Comparison of ENCODE assay signal across 12 cellular contexts in genomic region chr13:61728468-61728867, GRCh38.
A peak's percentile ranks its signal among the peaks of the same experiment; 100 is the strongest.
DNase-seq lines count a peak whose midpoint lies in the region; ATAC-seq and TF ChIP-seq lines count a peak whose summit lies in the region.
"Had no signal": no experiment of that assay in that cellular context is flagged by ENCODE, and none has a peak within 500 bp of the region (broad histone marks: within the 10 kb centered on the region; RNA-seq: fewer than 3 reads in every experiment).

No MANE protein-coding gene starts in this region.

- H3K4me1 ChIP-seq in fibroblast of lung (ENCODE audit: control insufficient read depth, extremely low read depth, insufficient read depth, low read length) (no peaks in the 10 kb centered on the region), osteoblast (ENCODE audit: insufficient read depth, low read length) (no peaks in the 10 kb centered on the region), suprapubic skin (no peaks in the 10 kb centered on the region)

- H2AFZ ChIP-seq in fibroblast of lung (ENCODE audit: low read length) (no peak overlapping the region), osteoblast (ENCODE audit: low read length) (no peak overlapping the region)

- H3K9me3 ChIP-seq in fibroblast of lung (ENCODE audit: control insufficient read depth, insufficient read depth, low read depth, low read length) (no peaks in the 10 kb centered on the region), osteoblast (ENCODE audit: low read depth, low read length) (peaks cover 2% of the 10 kb centered on the region), suprapubic skin (no peaks in the 10 kb centered on the region)

- TF ChIP-seq CTCF in fibroblast of lung (conservative IDR thresholded peaks at IDR 0.05 in 1 of 2, IDR thresholded peaks at IDR 0.05 in 1 of 2; ENCODE audit: low read depth in 1 of 2, low read length in 2 of 2) (no peak), osteoblast (IDR thresholded peaks at IDR 0.05; ENCODE audit: extremely low read depth, low read depth, low read length) (no peak), suprapubic skin (IDR thresholded peaks at IDR 0.05) (no peak)

- H3K4me2 ChIP-seq in fibroblast of lung (ENCODE audit: extremely low read depth, insufficient read depth, low read length) (no peak overlapping the region), osteoblast (ENCODE audit: insufficient read depth, low read length) (no peak overlapping the region)

- H4K20me1 ChIP-seq in fibroblast of lung (ENCODE audit: control insufficient read depth, extremely low read depth, insufficient read depth, low read length) (no peaks in the 10 kb centered on the region), osteoblast (ENCODE audit: insufficient read depth, low read length) (no peaks in the 10 kb centered on the region)

- H3K9ac ChIP-seq in fibroblast of lung (ENCODE audit: insufficient read depth, low read length), result no peak overlapping the region

- TF ChIP-seq POLR2A in suprapubic skin (IDR thresholded peaks at IDR 0.05), result no peak

- H3K36me3 ChIP-seq in fibroblast of lung (ENCODE audit: control insufficient read depth, insufficient read depth, low read length), result no peaks in the 10 kb centered on the region
- H3K36me3 ChIP-seq in osteoblast (ENCODE audit: insufficient read depth, low read length), result no peaks in the 10 kb centered on the region
- no peaks in the 10 kb centered on the region for H3K36me3 ChIP-seq in suprapubic skin

- H3K27me3 ChIP-seq in fibroblast of lung (ENCODE audit: control insufficient read depth, insufficient read depth, low read length) (no peaks in the 10 kb centered on the region), osteoblast (ENCODE audit: insufficient read depth, low read length) (no peaks in the 10 kb centered on the region), suprapubic skin (no peaks in the 10 kb centered on the region)

- H3K27ac ChIP-seq in fibroblast of lung (ENCODE audit: insufficient read depth, low read length) (no peak overlapping the region), osteoblast (ENCODE audit: low read depth, low read length) (no peak overlapping the region), suprapubic skin (no peak overlapping the region)

- DNase-seq in Daoy (ENCODE audit: low read depth) (peak; percentile 0), NCI-H446 treated with DMSO at 0.1 percent for 48 hours (lab: John Stamatoyannopoulos, UW) (peak; percentile 45), fibroblast of lung (ENCODE audit: low read depth in 2 of 2) (peak; percentile 48 to 65), osteoblast (ENCODE audit: insufficient read length, low spot score, missing footprints) (peak; percentile 65), suprapubic skin (ENCODE audit: low spot score in 2 of 2) (no peak), GOT3 (lab: John Stamatoyannopoulos, UW) (no peak), LoVo (ENCODE audit: low spot score) (no peak)
- DNase-seq: CD4-positive, alpha-beta T cell; IMR-90; NCI-H146; small intestine had no signal

- ATAC-seq in HG02678 (IDR thresholded peaks at IDR 0.05; ENCODE audit: unreplicated experiment), result no peak

- TF ChIP-seq EP300 in suprapubic skin (IDR thresholded peaks at IDR 0.05), result no peak

- no peak overlapping the region for H3K4me3 ChIP-seq in fibroblast of lung (replicated peaks in 1 of 4; ENCODE audit: control extremely low read depth in 1 of 4, insufficient read depth in 1 of 4, low read depth in 3 of 4, low read length in 4 of 4)
- no peak overlapping the region for H3K4me3 ChIP-seq in osteoblast (ENCODE audit: insufficient read depth, low read length)
- no peak overlapping the region for H3K4me3 ChIP-seq in suprapubic skin

- WGBS in suprapubic skin, result 3% methylated on average over 1 of the region's 1 CpG

- no peaks in the 10 kb centered on the region for H3K79me2 ChIP-seq in fibroblast of lung (ENCODE audit: control insufficient read depth, insufficient read depth, low read length)
- no peaks in the 10 kb centered on the region for H3K79me2 ChIP-seq in osteoblast (ENCODE audit: insufficient read depth, low read length)

Comparison
In these comparisons a context has a peak if more than half of its experiments do, and no peak if none do; other contexts are left out.
1. DNase-seq: peak in Daoy (single experiment), NCI-H446 treated with DMSO at 0.1 percent for 48 hours (single experiment), fibroblast of lung (2 of 2) and osteoblast (single experiment); none in suprapubic skin (0 of 2), GOT3 (single experiment) and LoVo (single experiment).